8 cellular contexts compared by ENCODE assay signal in genomic region chr9:97900738-97901565, GRCh38. TPM values are rescaled to one million over a fixed set of nuclear protein-coding genes. Genes with fewer than 3 reads are reported as not detected.
DNase-seq lines count a peak whose midpoint lies in the region; ATAC-seq and TF ChIP-seq lines count a peak whose summit lies in the region.

No MANE protein-coding gene starts in this region.

- H3K27me3 Mint-ChIP-seq in CD8-positive, alpha-beta memory T cell: no peaks in the 10 kb centered on the region
- H3K27me3 Mint-ChIP-seq in central memory CD8-positive, alpha-beta T cell: no peaks in the 10 kb centered on the region

- H3K27ac ChIP-seq in CD8-positive, alpha-beta memory T cell (ENCODE audit: low read depth, low read length): no peak overlapping the region

- no peak overlapping the region for H3K4me3 ChIP-seq in CD8-positive, alpha-beta memory T cell (ENCODE audit: low read length)

- peak; percentile 53 for TF ChIP-seq CTCF in GM20000 (IDR thresholded peaks at IDR 0.05; ENCODE audit: extremely low read depth, missing control alignments)

- H3K36me3 ChIP-seq in CD8-positive, alpha-beta memory T cell (ENCODE audit: insufficient read depth, low read length): no peaks in the 10 kb centered on the region

- H3K4me3 Mint-ChIP-seq in CD8-positive, alpha-beta memory T cell: peak overlapping the region in 1 of 7 donors; percentile 37
- no peak overlapping the region for H3K4me3 Mint-ChIP-seq in central memory CD8-positive, alpha-beta T cell

- peak overlapping the region; percentile 57 to 97 (median 85) for H3K27ac Mint-ChIP-seq in CD8-positive, alpha-beta memory T cell
- peak overlapping the region; percentile 85 for H3K27ac Mint-ChIP-seq in central memory CD8-positive, alpha-beta T cell (ENCODE audit: low read depth)

- POLR2A ChIA-PET in CD8-positive, alpha-beta memory T cell (lab: Charles Lee): interaction anchor here (0.9 to 1.9 kb wide), 2 partner anchors 21 kb away, joined by 6 to 7 read pairs; partner anchors contain the start of gene TRMO

- no peaks in the 10 kb centered on the region for H3K9me3 Mint-ChIP-seq in CD8-positive, alpha-beta memory T cell
- H3K9me3 Mint-ChIP-seq in central memory CD8-positive, alpha-beta T cell: no peaks in the 10 kb centered on the region

- peaks cover 0 to 45% (median 5%) of the 10 kb centered on the region in 3 donors for H3K36me3 Mint-ChIP-seq in CD8-positive, alpha-beta memory T cell
- H3K36me3 Mint-ChIP-seq in central memory CD8-positive, alpha-beta T cell (ENCODE audit: insufficient read depth): peaks cover 24% of the 10 kb centered on the region

- H3K4me1 ChIP-seq in CD8-positive, alpha-beta memory T cell (ENCODE audit: insufficient read depth, low read length): peaks cover 56% of the 10 kb centered on the region

- peaks cover 46 to 60% (median 53%) of the 10 kb centered on the region in 3 donors for H3K4me1 Mint-ChIP-seq in CD8-positive, alpha-beta memory T cell
- peaks cover 29% of the 10 kb centered on the region for H3K4me1 Mint-ChIP-seq in central memory CD8-positive, alpha-beta T cell

- ATAC-seq in central memory CD8-positive, alpha-beta T cell (replicated peaks; ENCODE audit: extremely low read depth, poor library complexity, severe bottlenecking): no peak
- ATAC-seq in GM18502 (IDR thresholded peaks at IDR 0.05; ENCODE audit: poor library complexity, unreplicated experiment) (no peak), HG02798 (IDR thresholded peaks at IDR 0.05; ENCODE audit: poor library complexity, unreplicated experiment) (no peak)

- no peaks in the 10 kb centered on the region for H3K9me3 ChIP-seq in CD8-positive, alpha-beta memory T cell (ENCODE audit: low read length)

- no peaks in the 10 kb centered on the region for H3K27me3 ChIP-seq in CD8-positive, alpha-beta memory T cell (ENCODE audit: insufficient read depth, low read length, poor library complexity, severe bottlenecking)

- CTCF ChIA-PET in CD8-positive, alpha-beta memory T cell (lab: Charles Lee): interaction anchor here (0.6 to 10.0 kb wide), 20 partner anchors 8 to 355 kb away, joined by 3 to 109 read pairs (median 4); partner anchors contain the start of genes TBC1D2, TRMO and XPA

- peak in 2 of 5 donors; percentile 33 to 51 for DNase-seq in CD8-positive, alpha-beta memory T cell
- DNase-seq in GM20000 (ENCODE audit: low spot score): peak; percentile 46
- peak; percentile 46 for DNase-seq in NCI-H460 (ENCODE audit: extremely low read depth, low read depth)
- no peak for DNase-seq in central memory CD8-positive, alpha-beta T cell (ENCODE audit: low spot score in 2 of 2)
- DNase-seq in lung microvascular endothelial cell (ENCODE audit: low read depth in 2 of 2): peak; percentile 50 to 64
- no peak for DNase-seq in cortex of kidney (lab: John Stamatoyannopoulos, UW)

RNA-seq across cellular contexts. Expression of gene TRMO, which starts 21.3 kb away (rescaled TPM):
- 10 to 100 TPM; 19.1 to 19.2 TPM for total RNA-seq in CD8-positive, alpha-beta memory T cell
- polyA plus RNA-seq in CD8-positive, alpha-beta memory T cell: 19.6 TPM
- 19.6 and 21.8 TPM in 2 replicates for total RNA-seq in NCI-H460 (2014; rRNA removed; shearing (Covaris generic))
- polyA plus RNA-seq in NCI-H460 (2014; cell fraction: nucleus; rRNA removed): 13.7 and 25.7 TPM in 2 replicates
- total RNA-seq in lung microvascular endothelial cell: 10.2 and 19.2 TPM in 2 replicates

RNA-seq across cellular contexts. Expression of gene HEMGN, which starts 37.0 kb away (rescaled TPM):
- total RNA-seq in CD8-positive, alpha-beta memory T cell: under 1 TPM; 0.31 to 0.66 TPM
- polyA plus RNA-seq in CD8-positive, alpha-beta memory T cell: 2.8 TPM
- not detected in 2 replicates for total RNA-seq in NCI-H460 (2014; rRNA removed; shearing (Covaris generic))
- not detected in 2 replicates for polyA plus RNA-seq in NCI-H460 (2014; cell fraction: nucleus; rRNA removed)
- not detected in 2 replicates for total RNA-seq in lung microvascular endothelial cell

RNA-seq across cellular contexts. Expression of gene FOXE1, which starts 47.9 kb away (rescaled TPM):
- total RNA-seq in CD8-positive, alpha-beta memory T cell: under 1 TPM in 1 of 2 experiments, not detected in 1; 0.07 TPM
- not detected for polyA plus RNA-seq in CD8-positive, alpha-beta memory T cell
- total RNA-seq in NCI-H460 (2014; rRNA removed; shearing (Covaris generic)): 0.05 and 0.26 TPM in 2 replicates
- 0.22 TPM in 1 of 2 replicates, not detected in the other for polyA plus RNA-seq in NCI-H460 (2014; cell fraction: nucleus; rRNA removed)
- not detected in 2 replicates for total RNA-seq in lung microvascular endothelial cell

Comparison
In these comparisons a context has a peak if more than half of its experiments do, and no peak if none do; other contexts are left out.
1. DNase-seq: peak in GM20000 (single experiment), NCI-H460 (single experiment) and lung microvascular endothelial cell (2 of 2); none in central memory CD8-positive, alpha-beta T cell (0 of 2) and cortex of kidney (single experiment).